In the genomic region with DNA sequence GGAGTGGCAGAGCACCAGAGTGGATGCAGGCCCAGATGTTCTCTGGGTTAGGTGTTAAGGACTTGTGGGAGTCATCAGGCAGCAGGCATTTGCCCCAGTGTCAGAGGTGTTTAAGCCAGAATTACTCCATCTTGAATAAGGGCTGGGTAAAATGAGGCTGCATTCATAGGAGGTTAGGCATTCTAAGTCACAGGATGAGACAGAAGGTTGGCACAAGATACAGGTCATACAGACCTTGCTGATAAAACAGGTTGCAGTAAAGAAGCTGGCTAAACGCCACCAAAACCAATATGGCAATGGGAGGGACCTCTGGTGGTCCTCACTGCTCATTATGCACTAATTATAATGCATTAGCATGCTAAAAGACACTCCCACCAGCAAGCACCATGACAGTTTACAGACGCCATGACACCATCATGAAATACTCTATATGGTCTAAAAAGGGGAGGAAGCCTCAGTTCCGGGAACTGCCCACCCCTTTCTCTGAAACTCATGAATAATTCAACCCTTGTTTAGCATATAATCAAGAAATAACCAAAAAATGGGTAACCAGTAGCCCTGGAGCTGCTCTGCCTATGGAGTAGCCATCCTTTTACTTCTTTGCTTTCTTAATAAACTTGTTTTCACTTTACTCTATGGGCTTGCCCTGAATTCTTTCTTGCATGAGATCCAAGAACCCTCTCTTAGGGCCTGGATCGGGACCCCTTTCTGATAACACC, we compare ENCODE assay signal across 7 cellular contexts. TPM values are rescaled to one million over a fixed set of nuclear protein-coding genes. Genes with fewer than 3 reads are reported as not detected.
DNase-seq lines count a peak whose midpoint lies in the region; ATAC-seq and TF ChIP-seq lines count a peak whose summit lies in the region.

No MANE protein-coding gene starts in this region.

- peaks cover 57% of the 10 kb centered on the region for H3K36me3 Mint-ChIP-seq in activated T-helper 17 cell treated with anti-CD3 and anti-CD28 coated beads, Interleukin-2, amount 50 U/mL, for 72 hours (ENCODE audit: low read depth)

- no peak for TF ChIP-seq CTCF in kidney epithelial cell (IDR thresholded peaks at IDR 0.05; ENCODE audit: insufficient read depth, low read length, poor library complexity, severe bottlenecking)

- H3K27me3 Mint-ChIP-seq in activated T-helper 17 cell treated with anti-CD3 and anti-CD28 coated beads, Interleukin-2, amount 50 U/mL, for 72 hours, result no peaks in the 10 kb centered on the region

- no peaks in the 10 kb centered on the region for H3K27me3 ChIP-seq in kidney epithelial cell (ENCODE audit: control insufficient read depth, insufficient read depth, low read length)

- H3K4me3 ChIP-seq in kidney epithelial cell (ENCODE audit: low read depth, low read length), result peak overlapping the region; percentile 61

- ATAC-seq in GM21515 (IDR thresholded peaks at IDR 0.05; ENCODE audit: unreplicated experiment) (peak; percentile 44), HG03039 (IDR thresholded peaks at IDR 0.05; ENCODE audit: unreplicated experiment) (no peak)
- peak; percentile 63 for ATAC-seq in activated T-helper 17 cell treated with anti-CD3 and anti-CD28 coated beads, Interleukin-2, amount 50 U/mL, for 72 hours (replicated peaks)

- H3K27ac Mint-ChIP-seq in activated T-helper 17 cell treated with anti-CD3 and anti-CD28 coated beads, Interleukin-2, amount 50 U/mL, for 72 hours, result peak overlapping the region; percentile 100

- DNase-seq in NCI-H2029 treated with DMSO at 0.1 percent for 48 hours (lab: John Stamatoyannopoulos, UW) (peak; percentile 45), kidney epithelial cell (ENCODE audit: low read depth) (no peak), HuH-7.5 (ENCODE audit: low spot score) (no peak)
- DNase-seq in stimulated activated CD8-positive, alpha-beta memory T cell treated with anti-CD3 and anti-CD28 coated beads, Interleukin-7, amount 100 ng/mL, for 24 hours (ENCODE audit: low read depth), result peak; percentile 25

- H3K4me3 Mint-ChIP-seq in activated T-helper 17 cell treated with anti-CD3 and anti-CD28 coated beads, Interleukin-2, amount 50 U/mL, for 72 hours, result peak overlapping the region; percentile 100

- H3K36me3 ChIP-seq in kidney epithelial cell (ENCODE audit: control insufficient read depth, insufficient read depth, low read length), result no peaks in the 10 kb centered on the region

- no peaks in the 10 kb centered on the region for H3K9me3 Mint-ChIP-seq in activated T-helper 17 cell treated with anti-CD3 and anti-CD28 coated beads, Interleukin-2, amount 50 U/mL, for 72 hours

- peaks cover 29% of the 10 kb centered on the region for H3K4me1 Mint-ChIP-seq in activated T-helper 17 cell treated with anti-CD3 and anti-CD28 coated beads, Interleukin-2, amount 50 U/mL, for 72 hours

RNA-seq across cellular contexts. Expression of a gene that starts 0.9 kb away (rescaled TPM):
- 10 to 100 TPM; 32.7 to 61.6 TPM for total RNA-seq in activated T-helper 17 cell treated with anti-CD3 and anti-CD28 coated beads, Interleukin-2, amount 50 U/mL, for 72 hours
- 63.4 and 70.8 TPM in 2 replicates for total RNA-seq in kidney epithelial cell

RNA-seq across cellular contexts. Expression of a gene that starts 1.1 kb away (rescaled TPM):
- 10 to 100 TPM in 1 of 2 donors, 1 to 10 TPM in 1; 9.4 to 11.1 TPM for total RNA-seq in activated T-helper 17 cell treated with anti-CD3 and anti-CD28 coated beads, Interleukin-2, amount 50 U/mL, for 72 hours
- total RNA-seq in kidney epithelial cell, result 3.3 and 4.0 TPM in 2 replicates

RNA-seq across cellular contexts. Expression of a gene that starts 19.2 kb away (rescaled TPM):
- not detected for total RNA-seq in activated T-helper 17 cell treated with anti-CD3 and anti-CD28 coated beads, Interleukin-2, amount 50 U/mL, for 72 hours
- 0.38 and 2.3 TPM in 2 replicates for total RNA-seq in kidney epithelial cell

RNA-seq across cellular contexts. Expression of a gene that starts 46.3 kb away (rescaled TPM):
- 10 to 100 TPM; 68.1 to 79.6 TPM for total RNA-seq in activated T-helper 17 cell treated with anti-CD3 and anti-CD28 coated beads, Interleukin-2, amount 50 U/mL, for 72 hours
- 144 and 150 TPM in 2 replicates for total RNA-seq in kidney epithelial cell

RNA-seq across cellular contexts. Expression of a gene that starts 56.9 kb away (rescaled TPM):
- total RNA-seq in activated T-helper 17 cell treated with anti-CD3 and anti-CD28 coated beads, Interleukin-2, amount 50 U/mL, for 72 hours, result 1 to 10 TPM; 2.5 to 3.2 TPM
- total RNA-seq in kidney epithelial cell, result 8.0 and 10.1 TPM in 2 replicates

Comparison
In these comparisons a context has a peak if more than half of its experiments do, and no peak if none do; other contexts are left out.
1. DNase-seq: peak in NCI-H2029 treated with DMSO at 0.1 percent for 48 hours (single experiment) and stimulated activated CD8-positive, alpha-beta memory T cell treated with anti-CD3 and anti-CD28 coated beads, Interleukin-7, amount 100 ng/mL, for 24 hours (single experiment); none in kidney epithelial cell (single experiment) and HuH-7.5 (single experiment).